In the genomic region with DNA sequence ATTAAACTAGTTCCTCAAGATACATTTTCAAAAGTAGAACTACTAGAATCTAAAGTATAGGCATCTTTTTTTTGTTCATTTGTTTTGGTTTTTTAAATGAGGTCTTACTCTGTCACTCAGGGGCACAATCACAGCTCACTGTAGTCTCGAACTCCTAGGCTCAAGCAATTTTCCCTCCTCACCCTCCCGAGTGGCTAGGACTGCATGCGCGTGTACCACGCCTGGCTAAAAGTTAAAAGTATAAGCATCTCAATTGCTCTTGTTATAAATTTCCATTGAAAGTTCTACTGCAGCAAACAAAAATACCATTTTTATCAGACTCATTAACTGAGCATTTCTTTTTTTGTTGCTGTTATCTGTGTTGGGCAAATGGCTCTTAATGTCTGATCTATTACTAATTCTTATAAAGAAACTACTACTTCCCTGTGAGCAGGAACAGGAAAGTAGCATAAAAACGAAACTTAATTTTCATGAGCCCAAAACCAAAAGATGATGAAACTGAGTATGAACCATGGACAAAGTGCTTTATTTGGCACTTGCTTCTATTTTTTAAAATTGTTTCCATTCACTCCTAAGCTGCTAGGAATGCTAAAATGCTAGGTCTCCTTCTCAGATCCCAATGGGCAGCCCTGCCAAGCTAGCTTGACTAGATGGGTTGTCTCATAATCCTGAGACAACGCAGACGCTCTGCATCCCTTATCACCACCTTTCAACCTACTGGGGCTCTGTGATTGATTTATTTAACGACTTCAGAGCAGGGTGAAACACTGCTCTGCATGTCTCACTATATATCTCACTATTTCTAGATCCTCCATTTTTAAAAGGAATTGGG, we compare ENCODE assay signal across 10 cellular contexts. TPM values are rescaled to one million over a fixed set of nuclear protein-coding genes. Genes with fewer than 3 reads are reported as not detected.
A peak's percentile ranks its signal among the peaks of the same experiment; 100 is the strongest.
DNase-seq lines count a peak whose midpoint lies in the region; ATAC-seq and TF ChIP-seq lines count a peak whose summit lies in the region.
"Had no signal": no experiment of that assay in that cellular context is flagged by ENCODE, and none has a peak within 500 bp of the region (broad histone marks: within the 10 kb centered on the region; RNA-seq: fewer than 3 reads in every experiment).

No MANE protein-coding gene starts in this region.

- intact Hi-C loops in PC-9 (cut with micrococcal nuclease; ENCODE audit: unreplicated experiment) = no loop called here

- H3K4me1 ChIP-seq in PC-9 (replicated peaks; ENCODE audit: insufficient read depth) = no peaks in the 10 kb centered on the region

- no peak for ATAC-seq in GM21367 (IDR thresholded peaks at IDR 0.05; ENCODE audit: unreplicated experiment)
- ATAC-seq: gastrocnemius medialis had no signal

- CTCF ChIA-PET in PC-9 (lab: Charles Lee) = interaction anchor here (0.6 kb wide), 1 partner anchor 24 kb away, joined by 3 read pairs; no protein-coding TSS in a partner anchor

- 0 out of 2 replicates have a peak, but pooled peaks cover 15% of the 10 kb centered on the region for H3K36me3 ChIP-seq in PC-9 (ENCODE audit: low read depth)

- BruUV-seq in PC-9 (replicated peaks; lab: Mats Ljungman, UMichigan) = no TSS peak

- no peak overlapping the region for H2AFZ ChIP-seq in PC-9

- H3K9me2 ChIP-seq in PC-9 (ENCODE audit: insufficient read depth) = no peaks in the 10 kb centered on the region

- no peak overlapping the region for H3K4me3 ChIP-seq in AG09309 (ENCODE audit: control insufficient read depth, low read depth, low read length)
- H3K4me3 ChIP-seq in PC-9 = no peak overlapping the region
- H3K4me3 ChIP-seq: gastrocnemius medialis had no signal

- H3K79me2 ChIP-seq in PC-9 (ENCODE audit: low read depth) = peaks cover 25% of the 10 kb centered on the region

- POLR2A ChIA-PET in PC-9 (lab: Charles Lee; ENCODE audit: unreplicated experiment) = no interaction called here

- H3K4me2 ChIP-seq in PC-9 = no peak overlapping the region

- H3K27ac ChIP-seq in PC-9 = 0 out of 2 replicates have a peak overlapping the region, but pooled peaks have one; percentile 12
- H3K27ac ChIP-seq: gastrocnemius medialis had no signal

- H3K27me3 ChIP-seq in PC-9 (ENCODE audit: insufficient read depth, low read depth) = no peaks in the 10 kb centered on the region
- H3K27me3 ChIP-seq: gastrocnemius medialis had no signal

- no peak for TF ChIP-seq CTCF in AG09309 (IDR thresholded peaks at IDR 0.05; ENCODE audit: control insufficient read depth, insufficient read depth, low read depth, low read length, missing control alignments)
- TF ChIP-seq CTCF in GM10266 (IDR thresholded peaks at IDR 0.05; ENCODE audit: control insufficient read depth, insufficient read depth, low read depth, missing control alignments) = no peak
- TF ChIP-seq CTCF in PC-9 (conservative IDR thresholded peaks at IDR 0.05) = no peak

- H3F3A ChIP-seq in PC-9 (ENCODE audit: insufficient read depth, low read depth) = no peaks in the 10 kb centered on the region

- peak; percentile 14 for DNase-seq in AG09309 (ENCODE audit: low read depth)
- DNase-seq in GM10266 (ENCODE audit: extremely low spot score) = peak; percentile 10
- no peak for DNase-seq in PC-9
- peak; percentile 18 to 21 for DNase-seq in dermis microvascular lymphatic vessel endothelial cell (ENCODE audit: low read depth in 2 of 2)
- no peak for DNase-seq in epidermal melanocyte (ENCODE audit: insufficient read length, low spot score)
- DNase-seq in NCI-H524 (lab: John Stamatoyannopoulos, UW) = no peak
- no peak for DNase-seq in DMS79 (lab: John Stamatoyannopoulos, UW)
- DNase-seq: DND-41, gastrocnemius medialis had no signal

- H4K20me1 ChIP-seq in PC-9 (ENCODE audit: insufficient read depth) = peaks cover 15% of the 10 kb centered on the region

- H3K9me3 ChIP-seq in PC-9 (ENCODE audit: insufficient read depth, low read depth) = peaks cover 2% of the 10 kb centered on the region; the same call in 1 of the 2 replicates
- H3K9me3 ChIP-seq: gastrocnemius medialis had no signal

RNA-seq across cellular contexts. Expression of gene TRPC4AP, which starts 36.9 kb away (rescaled TPM):
- total RNA-seq in PC-9 (2021) (51.0 and 51.9 TPM in 2 replicates), dermis microvascular lymphatic vessel endothelial cell (68.9 and 99.4 TPM in 2 replicates)

Comparison
In these comparisons a context has a peak if more than half of its experiments do, and no peak if none do; other contexts are left out.
1. DNase-seq: peak in AG09309 (single experiment), GM10266 (single experiment) and dermis microvascular lymphatic vessel endothelial cell (2 of 2); none in PC-9 (0 of 2), epidermal melanocyte (single experiment), NCI-H524 (0 of 2) and DMS79 (single experiment).